ENCODE assay signal across 16 cellular contexts in the genomic region with DNA sequence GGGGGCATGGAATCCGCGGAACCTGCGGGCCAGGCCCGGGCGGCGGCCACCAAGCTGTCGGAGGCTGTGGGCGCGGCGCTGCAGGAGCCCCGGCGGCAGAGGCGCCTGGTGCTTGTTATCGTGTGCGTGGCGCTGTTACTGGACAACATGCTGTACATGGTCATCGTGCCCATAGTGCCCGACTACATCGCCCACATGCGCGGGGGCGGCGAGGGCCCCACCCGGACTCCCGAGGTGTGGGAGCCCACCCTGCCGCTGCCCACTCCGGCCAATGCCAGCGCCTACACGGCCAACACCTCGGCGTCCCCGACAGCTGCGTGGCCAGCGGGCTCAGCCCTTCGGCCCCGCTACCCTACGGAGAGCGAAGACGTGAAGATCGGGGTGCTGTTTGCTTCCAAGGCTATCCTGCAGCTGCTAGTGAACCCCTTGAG. TPM values are rescaled to one million over a fixed set of nuclear protein-coding genes. Genes with fewer than 3 reads are reported as not detected.
DNase-seq lines count a peak whose midpoint lies in the region; ATAC-seq and TF ChIP-seq lines count a peak whose summit lies in the region.
"Had no signal": no experiment of that assay in that cellular context is flagged by ENCODE, and none has a peak within 500 bp of the region (broad histone marks: within the 10 kb centered on the region; RNA-seq: fewer than 3 reads in every experiment).

No MANE protein-coding gene starts in this region.

- H3K9me3 Mint-ChIP-seq in stimulated activated naive B cell treated with anti-CD40 and anti-IgM and Interleukin-4, amounts not matched to agents 10 μg/mL and 1 μg/mL and 100 μg/mL, for 72 hours = peaks cover 10 to 12% of the 10 kb centered on the region in 2 donors
- H3K9me3 Mint-ChIP-seq in activated naive CD8-positive, alpha-beta T cell treated with anti-CD3 and anti-CD28 coated beads for 36 hours = peaks cover 13% of the 10 kb centered on the region

- peak overlapping the region in 1 of 2 donors; percentile 14 for H3K4me3 Mint-ChIP-seq in stimulated activated naive B cell treated with anti-CD40 and anti-IgM and Interleukin-4, amounts not matched to agents 10 μg/mL and 1 μg/mL and 100 μg/mL, for 72 hours
- H3K4me3 Mint-ChIP-seq in activated naive CD8-positive, alpha-beta T cell treated with anti-CD3 and anti-CD28 coated beads for 36 hours = no peak overlapping the region
- H3K4me3 Mint-ChIP-seq: central memory CD8-positive, alpha-beta T cell had no signal

- peak overlapping the region; percentile 85 for H3K27ac Mint-ChIP-seq in stimulated activated naive B cell treated with anti-CD40 and anti-IgM and Interleukin-4, amounts not matched to agents 10 μg/mL and 1 μg/mL and 100 μg/mL, for 72 hours
- H3K27ac Mint-ChIP-seq in activated naive CD8-positive, alpha-beta T cell treated with anti-CD3 and anti-CD28 coated beads for 36 hours = no peak overlapping the region
- H3K27ac Mint-ChIP-seq: activated naive CD4-positive, alpha-beta T cell treated with anti-CD3 and anti-CD28 coated beads, Interleukin-2, amount 50 U/mL, for 72 hours; endodermal cell had no signal

- TF ChIP-seq CTCF in WERI-Rb-1 (IDR thresholded peaks at IDR 0.05; ENCODE audit: low read depth, low read length) = no peak

- no peak overlapping the region for H3K27ac ChIP-seq in WERI-Rb-1

- H3K36me3 ChIP-seq in WERI-Rb-1 = no peaks in the 10 kb centered on the region

- peaks cover 83 to 89% of the 10 kb centered on the region in 2 donors for H3K27me3 Mint-ChIP-seq in stimulated activated naive B cell treated with anti-CD40 and anti-IgM and Interleukin-4, amounts not matched to agents 10 μg/mL and 1 μg/mL and 100 μg/mL, for 72 hours
- peaks cover 88% of the 10 kb centered on the region for H3K27me3 Mint-ChIP-seq in activated naive CD8-positive, alpha-beta T cell treated with anti-CD3 and anti-CD28 coated beads for 36 hours

- DNase-seq in NCI-H82 (lab: John Stamatoyannopoulos, UW) (peak; percentile 37), NCI-H82 treated with DMSO at 0.1 percent for 48 hours (lab: John Stamatoyannopoulos, UW; ENCODE audit: unreplicated experiment) (no peak), WERI-Rb-1 (no peak), mesenteric fat pad (ENCODE audit: low spot score) (peak; percentile 74), 8988T (no peak)
- no peak for DNase-seq in stimulated activated naive B cell treated with anti-CD40 and anti-IgM and Interleukin-4, amounts not matched to agents 10 μg/mL and 1 μg/mL and 100 μg/mL, for 72 hours
- no peak for DNase-seq in activated CD4-positive, CD25-positive, alpha-beta regulatory T cell (lab: John Stamatoyannopoulos, UW)
- no peak for DNase-seq in activated naive CD8-positive, alpha-beta T cell treated with anti-CD3 and anti-CD28 coated beads for 36 hours
- DNase-seq: stimulated activated CD4-positive, alpha-beta T cell treated with anti-CD3 and anti-CD28 coated beads, Interleukin-4, amount 100 ng/mL, for 1 hour; SW 1271 had no signal

- H3K4me1 Mint-ChIP-seq in stimulated activated naive B cell treated with anti-CD40 and anti-IgM and Interleukin-4, amounts not matched to agents 10 μg/mL and 1 μg/mL and 100 μg/mL, for 72 hours = peaks cover 33 to 46% of the 10 kb centered on the region in 2 donors
- H3K4me1 Mint-ChIP-seq in activated naive CD8-positive, alpha-beta T cell treated with anti-CD3 and anti-CD28 coated beads for 36 hours = peaks cover 12% of the 10 kb centered on the region

- H3K4me3 ChIP-seq in WERI-Rb-1 (ENCODE audit: low read depth, low read length) = peak overlapping the region; percentile 56
- H3K4me3 ChIP-seq: K562 had no signal

- H3K36me3 Mint-ChIP-seq in stimulated activated naive B cell treated with anti-CD40 and anti-IgM and Interleukin-4, amounts not matched to agents 10 μg/mL and 1 μg/mL and 100 μg/mL, for 72 hours = peaks cover 10 to 13% of the 10 kb centered on the region in 2 donors
- H3K36me3 Mint-ChIP-seq in activated naive CD8-positive, alpha-beta T cell treated with anti-CD3 and anti-CD28 coated beads for 36 hours = peaks cover 9% of the 10 kb centered on the region

- no peak for ATAC-seq in stimulated activated naive B cell treated with anti-CD40 and anti-IgM and Interleukin-4, amounts not matched to agents 10 μg/mL and 1 μg/mL and 100 μg/mL, for 72 hours (replicated peaks)
- ATAC-seq: activated naive CD4-positive, alpha-beta T cell treated with anti-CD3 and anti-CD28 coated beads, Interleukin-2, amount 50 U/mL, for 72 hours; K562 had no signal

- no peaks in the 10 kb centered on the region for H3K9me3 ChIP-seq in WERI-Rb-1 (ENCODE audit: severe bottlenecking)

- H3K27me3 ChIP-seq in WERI-Rb-1 (ENCODE audit: insufficient read depth, low read depth, severe bottlenecking) = no peaks in the 10 kb centered on the region

RNA-seq across cellular contexts. Expression of a gene that starts 0.6 kb away (rescaled TPM):
- not detected for total RNA-seq in mesenteric fat pad
- not detected for total RNA-seq in activated naive CD8-positive, alpha-beta T cell treated with anti-CD3 and anti-CD28 coated beads for 36 hours
- total RNA-seq: activated naive CD4-positive, alpha-beta T cell treated with anti-CD3 and anti-CD28 coated beads, Interleukin-2, amount 50 U/mL, for 72 hours; Caco-2; endodermal cell; K562 had no signal

RNA-seq across cellular contexts. Expression of a gene that starts 3.1 kb away (rescaled TPM):
- not detected for total RNA-seq in mesenteric fat pad
- total RNA-seq in activated naive CD8-positive, alpha-beta T cell treated with anti-CD3 and anti-CD28 coated beads for 36 hours = not detected
- total RNA-seq: activated naive CD4-positive, alpha-beta T cell treated with anti-CD3 and anti-CD28 coated beads, Interleukin-2, amount 50 U/mL, for 72 hours; endodermal cell; K562; urinary bladder had no signal

Comparison
In these comparisons a context has a peak if more than half of its experiments do, and no peak if none do; other contexts are left out.
1. DNase-seq: peak in NCI-H82 (single experiment) and mesenteric fat pad (single experiment); none in NCI-H82 treated with DMSO at 0.1 percent for 48 hours (single experiment), WERI-Rb-1 (single experiment), stimulated activated naive B cell treated with anti-CD40 and anti-IgM and Interleukin-4, amounts not matched to agents 10 μg/mL and 1 μg/mL and 100 μg/mL, for 72 hours (single experiment), 8988T (single experiment), activated CD4-positive, CD25-positive, alpha-beta regulatory T cell (0 of 4) and activated naive CD8-positive, alpha-beta T cell treated with anti-CD3 and anti-CD28 coated beads for 36 hours (single experiment).